8 cellular contexts compared by ENCODE assay signal in genomic region chr10:71314028-71314693, GRCh38. TPM values are rescaled to one million over a fixed set of nuclear protein-coding genes. Genes with fewer than 3 reads are reported as not detected.
DNase-seq lines count a peak whose midpoint lies in the region; TF ChIP-seq lines count a peak whose summit lies in the region.

No MANE protein-coding gene starts in this region.

- peaks cover 13% of the 10 kb centered on the region for H3K27me3 Mint-ChIP-seq in endodermal cell (ENCODE audit: insufficient read depth)

- H3K4me1 ChIP-seq in endodermal cell (ENCODE audit: control insufficient read depth, insufficient read depth, low read length) = peaks cover 11% of the 10 kb centered on the region

- H3K36me3 ChIP-seq in endodermal cell (ENCODE audit: control insufficient read depth, insufficient read depth, low read length) = no peaks in the 10 kb centered on the region

- H3K36me3 Mint-ChIP-seq in endodermal cell (ENCODE audit: low read depth) = no peaks in the 10 kb centered on the region

- DNase-seq in DMS153 treated with DMSO at 0.1 percent for 48 hours (lab: John Stamatoyannopoulos, UW; ENCODE audit: unreplicated experiment) = peak; percentile 38
- DNase-seq in DMS153 (lab: John Stamatoyannopoulos, UW) = no peak
- DNase-seq in NCI-H1694 (lab: John Stamatoyannopoulos, UW) = peak; percentile 26
- DNase-seq in activated CD4-positive, alpha-beta T cell treated with anti-CD3 and anti-CD28 coated beads, Interleukin-2, amount 50 U/mL, for 48 hours = peak; percentile 50 to 57
- DNase-seq in endodermal cell = peak; percentile 85
- peak; percentile 52 for DNase-seq in midbrain (lab: John Stamatoyannopoulos, UW)
- DNase-seq in stimulated activated naive CD4-positive, alpha-beta T cell treated with Interleukin-2 at 50 U/mL for 16 hours (lab: John Stamatoyannopoulos, UW) = peak; percentile 48
- no peak for DNase-seq in NCI-H1048 (lab: John Stamatoyannopoulos, UW)

- H3K9ac ChIP-seq in endodermal cell (ENCODE audit: extremely low read depth, low read length, poor library complexity, severe bottlenecking) = no peak overlapping the region

- H3K27ac Mint-ChIP-seq in endodermal cell = peak overlapping the region; percentile 65

- H3K9me3 Mint-ChIP-seq in endodermal cell = no peaks in the 10 kb centered on the region

- peak overlapping the region; percentile 50 for H3K4me3 Mint-ChIP-seq in endodermal cell

- 23 to 53% methylated on average over 4 to 16 of the region's 21 CpGs for WGBS in endodermal cell (ENCODE audit: insufficient coverage in 1 of 2, insufficient read length in 1 of 2), 2 experiments

- peaks cover 20% of the 10 kb centered on the region for H3K4me1 Mint-ChIP-seq in endodermal cell

- peak; percentile 97 for TF ChIP-seq CTCF in endodermal cell (conservative IDR thresholded peaks at IDR 0.05)

- peak overlapping the region; percentile 65 for H3K4me3 ChIP-seq in endodermal cell (ENCODE audit: low read length)

- no peak overlapping the region for H3K27ac ChIP-seq in endodermal cell (ENCODE audit: low read depth, low read length)

- H3K9me3 ChIP-seq in endodermal cell (ENCODE audit: control insufficient read depth, low read length) = no peaks in the 10 kb centered on the region

- no peaks in the 10 kb centered on the region for H3K27me3 ChIP-seq in endodermal cell (ENCODE audit: control insufficient read depth, insufficient read depth, low read length, poor library complexity, severe bottlenecking)

RNA-seq across cellular contexts. Expression of gene SLC29A3, which starts 4.9 kb away (rescaled TPM):
- 10 to 100 TPM; 14.1 to 16.8 TPM for total RNA-seq in endodermal cell
- polyA plus RNA-seq in endodermal cell (2013, experiment 1 of 2) = 11.4 TPM
- 9.7 TPM for polyA plus RNA-seq in endodermal cell (2013, experiment 2 of 2)

Comparison
In these comparisons a context has a peak if more than half of its experiments do, and no peak if none do; other contexts are left out.
1. DNase-seq: peak in DMS153 treated with DMSO at 0.1 percent for 48 hours (single experiment), NCI-H1694 (single experiment), activated CD4-positive, alpha-beta T cell treated with anti-CD3 and anti-CD28 coated beads, Interleukin-2, amount 50 U/mL, for 48 hours (2 of 2), endodermal cell (single experiment), midbrain (single experiment) and stimulated activated naive CD4-positive, alpha-beta T cell treated with Interleukin-2 at 50 U/mL for 16 hours (single experiment); none in DMS153 (single experiment) and NCI-H1048 (single experiment).